ENCODE assay signal across 8 cellular contexts in genomic region chr17:78289802-78290363, GRCh38. TPM values are rescaled to one million over a fixed set of nuclear protein-coding genes. Genes with fewer than 3 reads are reported as not detected.
DNase-seq lines count a peak whose midpoint lies in the region; ATAC-seq lines count a peak whose summit lies in the region.

No MANE protein-coding gene starts in this region.

- H3K27ac ChIP-seq in Karpas-422 (ENCODE audit: low read length) = no peak overlapping the region

- no peak overlapping the region for H3K27ac Mint-ChIP-seq in naive thymus-derived CD8-positive, alpha-beta T cell

- no peak overlapping the region for H2AFZ ChIP-seq in Karpas-422 (ENCODE audit: low read length)

- H3K4me3 ChIP-seq in Karpas-422 (ENCODE audit: low read length) = no peak overlapping the region

- no peaks in the 10 kb centered on the region for H3K27me3 Mint-ChIP-seq in naive thymus-derived CD8-positive, alpha-beta T cell

- no peak overlapping the region for H3K4me3 Mint-ChIP-seq in naive thymus-derived CD8-positive, alpha-beta T cell

- no peak overlapping the region for H3K9ac ChIP-seq in Karpas-422 (ENCODE audit: low read length)

- H3K9me2 ChIP-seq in Karpas-422 (replicated peaks; ENCODE audit: insufficient read depth, low read length) = no peaks in the 10 kb centered on the region

- no peaks in the 10 kb centered on the region for H3K79me2 ChIP-seq in Karpas-422 (ENCODE audit: low read length)

- H3K36me3 ChIP-seq in Karpas-422 (ENCODE audit: insufficient read depth, low read length) = no peaks in the 10 kb centered on the region

- peak; percentile 90 for ATAC-seq in esophagus mucosa
- ATAC-seq in naive thymus-derived CD8-positive, alpha-beta T cell = peak; percentile 99 to 100
- ATAC-seq in GM21423 (IDR thresholded peaks at IDR 0.05; ENCODE audit: unreplicated experiment) = no peak

- H3K27me3 ChIP-seq in Karpas-422 (ENCODE audit: low read length) = no peaks in the 10 kb centered on the region

- POLR2A ChIA-PET in naive thymus-derived CD8-positive, alpha-beta T cell (lab: Charles Lee) = interaction anchor here (1.0 to 1.3 kb wide), 2 partner anchors 38 to 54 kb away, joined by 6 to 8 read pairs; no protein-coding TSS in a partner anchor

- no peaks in the 10 kb centered on the region for H3K9me3 Mint-ChIP-seq in naive thymus-derived CD8-positive, alpha-beta T cell

- DNase-seq in DMS 273 treated with DMSO at 0.1 percent for 48 hours (lab: John Stamatoyannopoulos, UW) (peak; percentile 45), Karpas-422 (peak; percentile 91), OCI-M1 (lab: John Stamatoyannopoulos, UW) (peak; percentile 89), activated T-cell treated with anti-CD3 and anti-CD28 coated beads for 1 hour (ENCODE audit: low read depth) (peak; percentile 57)
- DNase-seq in naive thymus-derived CD8-positive, alpha-beta T cell = peak; percentile 53 to 88 (median 70)
- DNase-seq in stimulated activated CD8-positive, alpha-beta memory T cell treated with anti-CD3 and anti-CD28 coated beads, Interleukin-7, amount 100 ng/mL, for 48 hours (ENCODE audit: extremely low read depth in 1 of 2, low read depth in 1 of 2) = peak; percentile 36 to 59

- H3K4me1 ChIP-seq in Karpas-422 (ENCODE audit: low read length) = no peaks in the 10 kb centered on the region

- H3K4me2 ChIP-seq in Karpas-422 (ENCODE audit: low read depth, low read length, poor library complexity, severe bottlenecking) = no peak overlapping the region

- H4K20me1 ChIP-seq in Karpas-422 (ENCODE audit: insufficient read depth, low read depth, low read length) = no peaks in the 10 kb centered on the region

- H3K9me3 ChIP-seq in Karpas-422 (ENCODE audit: low read length) = no peaks in the 10 kb centered on the region

- peaks cover 0 to 3% (median 0%) of the 10 kb centered on the region in 4 donors for H3K4me1 Mint-ChIP-seq in naive thymus-derived CD8-positive, alpha-beta T cell

- H3K36me3 Mint-ChIP-seq in naive thymus-derived CD8-positive, alpha-beta T cell = no peaks in the 10 kb centered on the region

RNA-seq across cellular contexts. Expression of gene TMEM235, which starts 58.5 kb away (rescaled TPM):
- not detected in 2 replicates for total RNA-seq in Karpas-422 (2014; rRNA removed; shearing (Covaris generic); ENCODE audit: low replicate concordance)
- not detected for total RNA-seq in esophagus mucosa
- not detected for total RNA-seq in naive thymus-derived CD8-positive, alpha-beta T cell
- polyA plus RNA-seq in naive thymus-derived CD8-positive, alpha-beta T cell = not detected
